ENCODE assay signal across 11 cellular contexts in the genomic region with DNA sequence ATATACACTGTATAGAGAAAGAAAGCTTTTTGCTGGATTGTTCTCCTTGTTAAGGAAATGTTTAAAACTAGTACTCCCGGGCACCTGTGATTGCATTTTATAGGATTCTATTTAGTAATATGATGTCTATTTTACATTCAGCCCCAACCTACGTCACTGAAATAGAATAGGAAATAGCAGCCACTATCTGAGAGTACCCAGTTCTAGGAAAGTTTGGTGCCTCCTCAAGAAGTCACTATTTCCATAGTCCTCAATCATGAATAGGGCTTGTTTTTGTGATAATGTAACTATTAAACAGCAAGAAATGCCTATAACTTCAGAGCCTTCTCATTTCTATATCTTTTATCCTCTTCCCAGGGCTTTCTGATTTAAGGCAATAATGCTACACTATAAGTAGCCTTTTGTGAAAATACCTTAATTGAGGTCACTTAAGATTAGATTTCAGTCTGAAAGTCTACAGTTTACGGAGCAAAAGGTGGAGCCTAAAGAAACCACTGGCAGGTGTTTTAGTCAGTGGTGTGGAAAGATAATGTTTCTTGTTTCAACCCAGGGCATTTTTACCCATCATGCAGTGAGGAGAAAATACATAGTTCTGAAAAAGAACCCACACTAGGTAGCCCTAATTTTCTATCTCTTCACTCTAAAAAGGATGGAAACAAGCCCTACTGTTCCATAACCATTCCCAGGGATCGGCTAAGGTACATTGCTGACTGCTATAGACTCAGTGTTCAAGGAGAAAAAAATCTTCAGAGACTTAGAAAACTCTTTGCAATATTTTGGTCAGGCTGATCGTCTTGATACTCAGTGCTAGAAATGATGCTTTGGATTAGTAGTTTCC. TPM values are rescaled to one million over a fixed set of nuclear protein-coding genes. Genes with fewer than 3 reads are reported as not detected.
DNase-seq lines count a peak whose midpoint lies in the region; ATAC-seq lines count a peak whose summit lies in the region.
"Had no signal": no experiment of that assay in that cellular context is flagged by ENCODE, and none has a peak within 500 bp of the region (broad histone marks: within the 10 kb centered on the region; RNA-seq: fewer than 3 reads in every experiment).

No MANE protein-coding gene starts in this region.

- intact Hi-C loops in right cardiac atrium (cut with DNase I), result no loop called here

- H3K9me3 ChIP-seq in right cardiac atrium (ENCODE audit: control insufficient read depth, low read length), result no peaks in the 10 kb centered on the region

- H3K27me3 ChIP-seq in layer of hippocampus (ENCODE audit: control insufficient read depth, insufficient read depth, low read length), result no peaks in the 10 kb centered on the region
- no peaks in the 10 kb centered on the region for H3K27me3 ChIP-seq in right cardiac atrium (ENCODE audit: control insufficient read depth, insufficient read depth)

- H3K27ac ChIP-seq in layer of hippocampus (ENCODE audit: low read depth, low read length) (peak overlapping the region; percentile 72), right cardiac atrium (ENCODE audit: low read length) (no peak overlapping the region)

- no peak overlapping the region for H3K4me3 ChIP-seq in right cardiac atrium (ENCODE audit: low read length)

- WGBS in right cardiac atrium, result 94% methylated on average over 5 of the region's 5 CpGs

- peak; percentile 47 for ATAC-seq in GM19035 (IDR thresholded peaks at IDR 0.05; ENCODE audit: unreplicated experiment)
- ATAC-seq in HG02571 (IDR thresholded peaks at IDR 0.05; ENCODE audit: unreplicated experiment), result peak; percentile 62
- ATAC-seq in HG03045 (IDR thresholded peaks at IDR 0.05; ENCODE audit: unreplicated experiment), result no peak
- ATAC-seq in right cardiac atrium, result no peak
- ATAC-seq: left ventricle myocardium superior had no signal

- DNase-seq in NCI-H2107 (lab: John Stamatoyannopoulos, UW) (peak; percentile 32), glomerular visceral epithelial cell (ENCODE audit: extremely low spot score) (no peak), mesenteric fat pad (ENCODE audit: low spot score) (no peak), right cardiac atrium (no peak)
- DNase-seq: activated CD4-positive, CD25-positive, alpha-beta regulatory T cell; left ventricle myocardium superior had no signal

- no peaks in the 10 kb centered on the region for H3K4me1 ChIP-seq in right cardiac atrium (ENCODE audit: control insufficient read depth, insufficient read depth, low read length)

RNA-seq across cellular contexts. Expression of a gene that starts 38.7 kb away (rescaled TPM):
- total RNA-seq in mesenteric fat pad (0.42 TPM), right cardiac atrium (under 1 TPM in 3 of 4 donors, not detected in 1; 0.11 to 0.53 (median 0.23) TPM)
- polyA plus RNA-seq in right cardiac atrium, result 0.07 TPM
- total RNA-seq: left ventricle myocardium superior, RPMI7951 had no signal

Comparison
In these comparisons a context has a peak if more than half of its experiments do, and no peak if none do; other contexts are left out.
1. ATAC-seq: peak in GM19035 (single experiment) and HG02571 (single experiment); none in HG03045 (single experiment) and right cardiac atrium (0 of 2).